Comparison of ENCODE assay signal across 1 cellular context in genomic region chr17:35807371-35808144, GRCh38.
TF ChIP-seq lines count a peak whose summit lies in the region.

No MANE protein-coding gene starts in this region.

TF ChIP-seq in H1, 55 proteins besides CTCF, POLR2A, EP300 and RAD21:
- no peak for TF ChIP-seq RFX5 (IDR thresholded peaks at IDR 0.05; ENCODE audit: borderline replicate concordance, low read depth, low read length)
- no peak for TF ChIP-seq JUN (IDR thresholded peaks at IDR 0.05; ENCODE audit: low read depth, low read length)
- TF ChIP-seq HDAC2 (IDR thresholded peaks at IDR 0.05; ENCODE audit: borderline replicate concordance in 1 of 2, low read depth in 2 of 2, low read length in 2 of 2): no peak
- TF ChIP-seq POLR2AphosphoS5 (IDR thresholded peaks at IDR 0.05; ENCODE audit: low read depth, low read length): no peak
- no peak for TF ChIP-seq KDM5A (IDR thresholded peaks at IDR 0.05; ENCODE audit: low read length)
- TF ChIP-seq SP1 (IDR thresholded peaks at IDR 0.05; ENCODE audit: low read depth, low read length): no peak
- no peak for TF ChIP-seq ATF2 (IDR thresholded peaks at IDR 0.05; ENCODE audit: low read length)
- TF ChIP-seq HDAC6 (IDR thresholded peaks at IDR 0.05; ENCODE audit: low read depth, low read length): no peak
- no peak for TF ChIP-seq GABPA (IDR thresholded peaks at IDR 0.05; ENCODE audit: borderline replicate concordance, insufficient read depth, low read length)
- TF ChIP-seq NRF1 (IDR thresholded peaks at IDR 0.05; ENCODE audit: low read depth, low read length): no peak
- no peak for TF ChIP-seq GTF2F1 (IDR thresholded peaks at IDR 0.05; ENCODE audit: borderline replicate concordance, low read depth, low read length)
- TF ChIP-seq RNF2 (IDR thresholded peaks at IDR 0.05; ENCODE audit: borderline replicate concordance, low read depth, low read length, missing control alignments, poor library complexity, severe bottlenecking): no peak
- TF ChIP-seq RBBP5 (IDR thresholded peaks at IDR 0.05; ENCODE audit: borderline replicate concordance, low read depth, low read length): no peak
- TF ChIP-seq CEBPB (IDR thresholded peaks at IDR 0.05; ENCODE audit: low read depth, low read length): no peak
- TF ChIP-seq CBX8 (IDR thresholded peaks at IDR 0.05; ENCODE audit: borderline replicate concordance, low read depth, low read length): no peak
- no peak for TF ChIP-seq TEAD4 (IDR thresholded peaks at IDR 0.05; ENCODE audit: low read depth, low read length)
- no peak for TF ChIP-seq EZH2 (IDR thresholded peaks at IDR 0.05; ENCODE audit: low read depth, low read length, severe bottlenecking)
- no peak for TF ChIP-seq SIRT6 (IDR thresholded peaks at IDR 0.05; ENCODE audit: low read length)
- TF ChIP-seq TBP (IDR thresholded peaks at IDR 0.05; ENCODE audit: low read depth, low read length): no peak
